Comparison of ENCODE assay signal across 27 cellular contexts in the genomic region with DNA sequence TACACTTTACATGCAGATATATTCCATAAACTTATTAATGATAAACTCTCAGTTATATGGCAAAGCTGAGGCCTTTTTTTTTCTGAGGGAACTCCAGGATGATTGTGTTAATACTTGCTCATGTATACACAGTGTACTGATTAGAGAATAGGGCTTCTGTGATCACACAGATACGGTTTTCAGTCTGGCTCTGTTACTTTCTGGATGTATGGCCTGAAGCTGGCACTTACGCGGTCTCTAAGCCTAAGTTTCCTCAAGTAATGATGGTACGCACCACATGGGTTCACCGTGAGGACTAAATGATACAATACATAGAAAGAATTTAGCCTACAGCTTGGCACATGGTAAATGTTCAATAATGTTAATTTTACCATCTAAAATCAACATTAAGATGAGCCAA.
DNase-seq lines count a peak whose midpoint lies in the region; ATAC-seq and TF ChIP-seq lines count a peak whose summit lies in the region.
"Had no signal": no experiment of that assay in that cellular context is flagged by ENCODE, and none has a peak within 500 bp of the region (broad histone marks: within the 10 kb centered on the region; RNA-seq: fewer than 3 reads in every experiment).

No MANE protein-coding gene starts in this region.

- no peaks in the 10 kb centered on the region for H3K79me1 ChIP-seq in neuronal stem cell (ENCODE audit: low read depth, low read length)

- H3K27me3 ChIP-seq in left ventricle myocardium inferior (ENCODE audit: low read depth) (no peaks in the 10 kb centered on the region), esophagus (ENCODE audit: control insufficient read depth in 1 of 2, insufficient read depth in 2 of 2, low read length in 2 of 2) (no peaks in the 10 kb centered on the region), sigmoid colon (no peaks in the 10 kb centered on the region), vagina (no peaks in the 10 kb centered on the region), neuronal stem cell (ENCODE audit: control insufficient read depth in 3 of 3, insufficient read depth in 3 of 3, low read depth in 1 of 3, low read length in 3 of 3) (no peaks in the 10 kb centered on the region)
- H3K27me3 ChIP-seq: ovary, Peyer's patch had no signal

- no peak for DNase-seq in left ventricle myocardium inferior
- DNase-seq in Right ventricle myocardium superior = no peak
- no peak for DNase-seq in sigmoid colon
- DNase-seq in vagina (ENCODE audit: extremely low spot score in 2 of 2) = no peak
- DNase-seq in activated T-cell treated with anti-CD3 and anti-CD28 coated beads for 4 hours = no peak
- DNase-seq in NCI-H748 (lab: John Stamatoyannopoulos, UW; ENCODE audit: unreplicated experiment) = no peak
- no peak for DNase-seq in neuronal stem cell (ENCODE audit: low spot score)
- DNase-seq: activated CD4-positive, CD25-positive, alpha-beta regulatory T cell; activated CD8-positive, alpha-beta T cell treated with anti-CD3 and anti-CD28 coated beads for 36 hours; activated naive CD4-positive, alpha-beta T cell treated with anti-CD3 and anti-CD28 coated beads, Interleukin-2, amount 10 ng/mL, durations not matched to agents 7 days and 5 days; activated T-cell treated with anti-CD3 and anti-CD28 coated beads, Interleukin-2, amount 50 U/mL, for 24 hours; anterior cingulate cortex; cerebellar nuclear complex; COR-L47; effector memory CD4-positive, alpha-beta T cell; H9; head of caudate nucleus; immature natural killer cell; KG1; lower lobe of right lung; NCI-H1930; ovary; Peyer's patch; stimulated activated CD4-positive, alpha-beta T cell treated with anti-CD3 and anti-CD28 coated beads, Interleukin-2, amount 100 ng/mL, for 24 hours; stimulated activated naive CD4-positive, alpha-beta T cell; T1000 had no signal

- TF ChIP-seq EP300 in sigmoid colon (IDR thresholded peaks at IDR 0.05) = no peak

- H3K36me3 ChIP-seq in left ventricle myocardium inferior (peaks cover 26% of the 10 kb centered on the region), esophagus (ENCODE audit: control insufficient read depth in 2 of 2, insufficient read depth in 2 of 2, low read length in 1 of 2) (peaks cover 0 to 3% of the 10 kb centered on the region in 2 donors), sigmoid colon (peaks cover 0 to 4% (median 0%) of the 10 kb centered on the region in 4 donors), vagina (peaks cover 0 to 8% of the 10 kb centered on the region in 2 donors), neuronal stem cell (replicated peaks in 1 of 2; ENCODE audit: control insufficient read depth in 2 of 2, insufficient read depth in 2 of 2, low read length in 2 of 2) (peaks cover 7 to 13% of the 10 kb centered on the region in 2 donors)
- H3K36me3 ChIP-seq: ovary had no signal

- no peaks in the 10 kb centered on the region for H3K9me3 ChIP-seq in left ventricle myocardium inferior (replicated peaks)
- no peaks in the 10 kb centered on the region for H3K9me3 ChIP-seq in esophagus (ENCODE audit: control insufficient read depth in 2 of 2, insufficient read depth in 1 of 2, low read depth in 1 of 2, low read length in 1 of 2)
- H3K9me3 ChIP-seq in sigmoid colon = no peaks in the 10 kb centered on the region
- no peaks in the 10 kb centered on the region for H3K9me3 ChIP-seq in vagina
- H3K9me3 ChIP-seq in neuronal stem cell (replicated peaks in 1 of 2; ENCODE audit: control insufficient read depth in 2 of 2, insufficient read depth in 1 of 2, low read depth in 1 of 2, low read length in 2 of 2) = no peaks in the 10 kb centered on the region
- H3K9me3 ChIP-seq: lower lobe of right lung, ovary, Peyer's patch had no signal

- no peak overlapping the region for H2BK15ac ChIP-seq in neuronal stem cell (ENCODE audit: low read length)

- no peak for TF ChIP-seq POLR2A in sigmoid colon (IDR thresholded peaks at IDR 0.05)
- no peak for TF ChIP-seq POLR2A in vagina (IDR thresholded peaks at IDR 0.05)

- no peak overlapping the region for H3K9ac ChIP-seq in neuronal stem cell (ENCODE audit: low read depth, low read length, poor library complexity)

- no peak overlapping the region for H2BK12ac ChIP-seq in neuronal stem cell (ENCODE audit: low read length)

- H3K4me3 ChIP-seq in left ventricle myocardium inferior (no peak overlapping the region), esophagus (ENCODE audit: low read depth in 1 of 2, low read length in 2 of 2) (no peak overlapping the region), sigmoid colon (no peak overlapping the region), vagina (no peak overlapping the region), neuronal stem cell (ENCODE audit: low read length in 2 of 2) (no peak overlapping the region)
- H3K4me3 ChIP-seq: lower lobe of right lung, ovary, Peyer's patch had no signal

- H3K14ac ChIP-seq in neuronal stem cell (ENCODE audit: low read length) = no peak overlapping the region

- H4K91ac ChIP-seq in neuronal stem cell (ENCODE audit: low read depth, low read length, poor library complexity) = no peak overlapping the region

- WGBS in esophagus, 2 donors = 35 to 59% methylated on average over 5 of the region's 5 CpGs
- 83 to 93% methylated on average over 5 of the region's 5 CpGs for WGBS in sigmoid colon, 2 donors
- no CpG with 5 or more reads among the region's 5 CpGs for WGBS in neuronal stem cell (ENCODE audit: extremely low coverage in 2 of 2, insufficient read length in 2 of 2, insufficient replicate concordance in 1 of 2), 2 donors

- H3K18ac ChIP-seq in neuronal stem cell (ENCODE audit: low read length) = no peak overlapping the region

- no peak overlapping the region for H3K4me2 ChIP-seq in neuronal stem cell (ENCODE audit: insufficient read depth, low read length, poor library complexity, severe bottlenecking)

- H3K23ac ChIP-seq in neuronal stem cell (ENCODE audit: low read depth, low read length, poor library complexity) = no peak overlapping the region

- H4K8ac ChIP-seq in neuronal stem cell (ENCODE audit: low read depth, low read length) = no peak overlapping the region

- H2BK5ac ChIP-seq in neuronal stem cell (ENCODE audit: low read length) = no peak overlapping the region

- H3K27ac ChIP-seq in left ventricle myocardium inferior (replicated peaks) (peak overlapping the region; percentile 89), esophagus (ENCODE audit: low read depth in 2 of 2, low read length in 1 of 2) (peak overlapping the region; percentile 68 to 70), sigmoid colon (peak overlapping the region; percentile 83 to 88 (median 85)), vagina (peak overlapping the region; percentile 89), neuronal stem cell (replicated peaks; ENCODE audit: low read length) (no peak overlapping the region)
- H3K27ac ChIP-seq: lower lobe of right lung had no signal

- H3K4me1 ChIP-seq in left ventricle myocardium inferior (peaks cover 99% of the 10 kb centered on the region), esophagus (ENCODE audit: control insufficient read depth in 2 of 2, insufficient read depth in 2 of 2, low read length in 1 of 2) (no peaks in the 10 kb centered on the region), sigmoid colon (peaks cover 0 to 98% (median 87%) of the 10 kb centered on the region in 4 donors), vagina (peaks cover 78% of the 10 kb centered on the region), neuronal stem cell (ENCODE audit: control insufficient read depth in 2 of 2, insufficient read depth in 1 of 2, low read depth in 1 of 2, low read length in 2 of 2) (no peaks in the 10 kb centered on the region)
- H3K4me1 ChIP-seq: Peyer's patch had no signal

- no peak overlapping the region for H3K4ac ChIP-seq in neuronal stem cell (ENCODE audit: low read length)

- TF ChIP-seq CTCF in left ventricle myocardium inferior (IDR thresholded peaks at IDR 0.05; ENCODE audit: borderline replicate concordance) (no peak), sigmoid colon (IDR thresholded peaks at IDR 0.05) (no peak), vagina (IDR thresholded peaks at IDR 0.05) (no peak)

- no peak overlapping the region for H2AFZ ChIP-seq in neuronal stem cell (ENCODE audit: low read length)

- no peak for ATAC-seq in Right ventricle myocardium superior (ENCODE audit: poor library complexity)
- ATAC-seq: activated CD8-positive, alpha-beta T cell treated with anti-CD3 and anti-CD28 coated beads for 36 hours; lower lobe of right lung had no signal

- no peak overlapping the region for H2BK120ac ChIP-seq in neuronal stem cell (ENCODE audit: low read depth, low read length)

- H2AK5ac ChIP-seq in neuronal stem cell (ENCODE audit: low read depth, low read length) = no peak overlapping the region

- intact Hi-C loops in left ventricle myocardium inferior (cut with micrococcal nuclease) = no loop called here
- intact Hi-C loops in Right ventricle myocardium superior (cut with DNase I) = no loop called here
- intact Hi-C loops in sigmoid colon (cut with DNase I) = loop anchor here (5.0 kb wide), 1 partner anchor 265 kb away; no protein-coding TSS in a partner anchor
- intact Hi-C loops in vagina (cut with DNase I) = no loop called here
